Comparison of ENCODE assay signal across 8 cellular contexts in the genomic region with DNA sequence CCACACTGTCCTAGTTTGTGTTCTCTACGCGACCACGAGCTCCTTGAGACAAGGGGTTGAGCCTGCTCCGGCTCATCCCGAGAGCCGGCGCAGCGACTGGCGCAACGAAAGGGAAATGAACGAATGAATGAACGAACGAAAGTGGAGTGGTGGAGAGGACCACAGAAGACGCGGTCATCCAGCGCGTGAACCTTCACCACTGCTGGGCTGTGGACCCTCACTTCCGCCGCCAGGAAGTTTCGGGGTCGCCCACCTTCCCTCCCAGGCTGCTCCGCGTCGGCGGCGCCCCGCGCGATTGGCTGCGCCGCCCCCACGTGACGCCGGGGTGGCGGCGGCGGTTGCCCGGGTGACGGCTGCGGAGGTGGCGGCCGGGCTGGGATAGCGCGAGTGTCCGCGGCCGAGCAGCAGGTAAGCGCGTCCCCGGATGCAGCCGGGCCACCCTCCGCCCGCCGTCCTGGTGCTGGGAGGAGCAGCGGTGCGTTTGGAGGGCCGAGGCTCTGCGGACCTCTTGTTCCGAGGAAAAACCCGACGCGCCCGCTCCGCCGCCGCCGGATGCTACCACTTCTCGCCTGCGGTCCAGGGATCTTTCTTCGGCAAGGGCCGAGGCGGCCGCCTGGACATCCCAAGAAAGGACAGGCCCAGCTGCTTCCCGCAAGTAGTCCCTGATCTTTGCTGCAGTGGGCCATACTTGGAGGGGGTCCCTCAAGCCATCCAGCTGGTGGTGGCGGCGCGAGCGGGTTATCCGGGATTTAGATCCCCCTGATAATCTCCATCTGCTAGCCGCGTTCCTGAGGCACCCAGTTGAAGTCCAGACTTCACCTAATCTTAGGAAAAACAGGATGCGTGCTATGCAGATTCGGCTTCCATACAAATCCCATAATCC.
DNase-seq lines count a peak whose midpoint lies in the region; ATAC-seq lines count a peak whose summit lies in the region.

Gene ARMC9, plus strand, starts transcription at position 341 of the 883 bp plus-strand sequence. CDS start 7,608 bp downstream, outside the sequence.

- ATAC-seq in GM18861 (IDR thresholded peaks at IDR 0.05; ENCODE audit: unreplicated experiment) (peak; percentile 94), HG03064 (IDR thresholded peaks at IDR 0.05; ENCODE audit: low read depth, unreplicated experiment) (peak; percentile 94)

- peak; percentile 77 for DNase-seq in ACHN
- peak; percentile 37 for DNase-seq in NCI-H2171 treated with DMSO at 0.1 percent for 48 hours (lab: John Stamatoyannopoulos, UW)
- peak; percentile 40 to 52 (median 49) for DNase-seq in activated CD4-positive, CD25-positive, alpha-beta regulatory T cell (lab: John Stamatoyannopoulos, UW)
- peak in 58 of 61 donors; percentile 18 to 85 (median 66) for DNase-seq in caudate nucleus (lab: John Stamatoyannopoulos, UW)
- DNase-seq in iris pigment epithelial cell (ENCODE audit: low read depth), result peak; percentile 61
- DNase-seq in stimulated activated CD4-positive, alpha-beta T cell treated with anti-CD3 and anti-CD28 coated beads, Interleukin-12 subunit alpha, Interleukin-12 subunit beta, amount 100 ng/mL, for 24 hours (ENCODE audit: low read depth in 2 of 2), result peak; percentile 61 to 65

- in situ Hi-C loops in ACHN (cut with HindIII; ENCODE audit: low pct_ligation_motif_present, low pct_unique_long_range_greater_than_20kb, low sequenced_read_pairs), result no loop called here

- H3K27ac ChIP-seq in caudate nucleus (ENCODE audit: low read depth, low read length), result peak within 1 kb of the TSS; percentile 9

Comparison
In these comparisons a context has a peak if more than half of its experiments do, and no peak if none do; other contexts are left out.
1. Peak in every context shown above with its lines: DNase-seq, ATAC-seq and H3K27ac ChIP-seq.